ENCODE assay signal across 20 cellular contexts in the genomic region with DNA sequence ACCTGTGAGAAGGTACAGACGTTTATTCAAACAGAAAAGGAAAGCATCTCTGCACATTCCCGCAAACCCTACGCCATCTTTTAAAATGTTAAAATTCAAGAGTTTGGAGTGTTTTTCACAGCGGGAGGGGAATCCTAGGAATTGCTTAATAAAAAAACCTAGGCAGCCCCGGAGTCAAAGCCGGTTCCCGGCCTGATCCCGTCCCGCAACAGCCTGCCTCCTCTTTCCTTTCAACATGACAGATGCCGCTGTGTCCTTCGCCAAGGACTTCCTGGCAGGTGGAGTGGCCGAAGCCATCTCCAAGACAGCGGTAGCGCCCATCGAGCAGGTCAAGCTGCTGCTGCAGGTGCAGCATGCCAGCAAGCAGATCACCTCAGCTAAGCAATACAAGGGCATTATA.
DNase-seq lines count a peak whose midpoint lies in the region; ATAC-seq, FAIRE-seq and TF ChIP-seq lines count a peak whose summit lies in the region.
"Had no signal": no experiment of that assay in that cellular context is flagged by ENCODE, and none has a peak within 500 bp of the region (broad histone marks: within the 10 kb centered on the region; RNA-seq: fewer than 3 reads in every experiment).

No MANE protein-coding gene starts in this region.

- H3K18ac ChIP-seq in H1 (ENCODE audit: extremely low read depth, low read length) (no peak overlapping the region), mesenchymal stem cell (ENCODE audit: low read depth in 1 of 2, low read length in 2 of 2) (no peak overlapping the region)

- no peak overlapping the region for H3K56ac ChIP-seq in H1 (replicated peaks; ENCODE audit: insufficient read length, low read depth, low read length)

- H2AK5ac ChIP-seq in H1 (ENCODE audit: low read depth, low read length) (no peak overlapping the region), mesenchymal stem cell (ENCODE audit: low read length, severe bottlenecking) (no peak overlapping the region)

- H2BK12ac ChIP-seq in H1 (ENCODE audit: low read depth, low read length) (0 out of 2 replicates have a peak overlapping the region, but pooled peaks have one; percentile 4), mesenchymal stem cell (ENCODE audit: low read length in 2 of 2) (no peak overlapping the region)

- H2AFZ ChIP-seq in H1 (ENCODE audit: low read length) (peak overlapping the region; percentile 92), mesenchymal stem cell (ENCODE audit: low read depth, low read length) (no peak overlapping the region)

- 0 out of 2 replicates have a peak overlapping the region, but pooled peaks have one; percentile 5 for H2BK5ac ChIP-seq in H1 (ENCODE audit: low read depth, low read length)
- H2BK5ac ChIP-seq in mesenchymal stem cell (ENCODE audit: low read depth, low read length, poor library complexity, severe bottlenecking): no peak overlapping the region

- H3K36me3 ChIP-seq in H1 (ENCODE audit: control insufficient read depth in 2 of 4, insufficient read depth in 4 of 4, low read length in 3 of 4) (no peaks in the 10 kb centered on the region), kidney (ENCODE audit: control insufficient read depth in 1 of 2, insufficient read depth in 2 of 2, low read length in 2 of 2) (no peaks in the 10 kb centered on the region), mesenchymal stem cell (ENCODE audit: control insufficient read depth in 1 of 2, insufficient read depth in 2 of 2, low read depth in 1 of 2, low read length in 2 of 2) (no peaks in the 10 kb centered on the region)
- H3K36me3 ChIP-seq: HAP-1 had no signal

- H3K9me3 ChIP-seq in right cardiac atrium (ENCODE audit: control insufficient read depth, low read length) (no peaks in the 10 kb centered on the region), H1 (ENCODE audit: insufficient read depth in 2 of 2, low read depth in 1 of 2, low read length in 1 of 2) (no peaks in the 10 kb centered on the region; a peak in 1 of 4 replicates), kidney (ENCODE audit: control insufficient read depth in 1 of 2, low read length in 2 of 2) (peaks cover 0 to 6% of the 10 kb centered on the region in 2 donors), mesenchymal stem cell (ENCODE audit: control insufficient read depth, low read length) (peaks cover 9% of the 10 kb centered on the region)
- H3K9me3 ChIP-seq: HAP-1 had no signal

- TF ChIP-seq POLR2A in H1 (IDR thresholded peaks at IDR 0.05; ENCODE audit: control extremely low read depth in 1 of 2, low read depth in 2 of 2, low read length in 2 of 2): no peak

- TF ChIP-seq CTCF in H1 (IDR thresholded peaks at IDR 0.05; ENCODE audit: control extremely low read depth in 1 of 3, insufficient read depth in 1 of 3, low read depth in 1 of 3, low read length in 3 of 3): no peak
- no peak for TF ChIP-seq CTCF in kidney (IDR thresholded peaks at IDR 0.05; ENCODE audit: borderline replicate concordance, extremely low read depth, insufficient read depth)

- H3K79me1 ChIP-seq in H1 (ENCODE audit: low read depth, low read length) (no peaks in the 10 kb centered on the region), mesenchymal stem cell (replicated peaks; ENCODE audit: low read length, poor library complexity, severe bottlenecking) (no peaks in the 10 kb centered on the region)

- POLR2A ChIA-PET in H1 (lab: Charles Lee; ENCODE audit: partially characterized antibody): no interaction called here

- H3K27ac ChIP-seq in right cardiac atrium (ENCODE audit: low read length) (no peak overlapping the region), H1 (ENCODE audit: low read depth, low read length) (no peak overlapping the region; the same call in 1 of the 2 replicates), kidney (ENCODE audit: low read depth in 2 of 2, low read length in 2 of 2) (no peak overlapping the region), mesenchymal stem cell (ENCODE audit: low read length, poor library complexity, severe bottlenecking) (no peak overlapping the region)

- H3K9ac ChIP-seq in H1 (replicated peaks in 1 of 4; ENCODE audit: extremely low read depth in 1 of 4, low read depth in 3 of 4, low read length in 3 of 4): no peak overlapping the region
- H3K9ac ChIP-seq in kidney (ENCODE audit: low read length in 2 of 2): no peak overlapping the region
- H3K9ac ChIP-seq in mesenchymal stem cell (ENCODE audit: low read length): no peak overlapping the region

- H3K4ac ChIP-seq in H1 (replicated peaks; ENCODE audit: insufficient read length, low read depth, low read length) (no peak overlapping the region), mesenchymal stem cell (ENCODE audit: low read depth in 1 of 2, low read length in 2 of 2) (no peak overlapping the region)

- ATAC-seq in right cardiac atrium: no peak
- no peak for ATAC-seq in Right ventricle myocardium inferior
- no peak for ATAC-seq in HG03139 (IDR thresholded peaks at IDR 0.05; ENCODE audit: unreplicated experiment)

- H4K91ac ChIP-seq in H1 (replicated peaks; ENCODE audit: insufficient read length, low read length): no peak overlapping the region
- H4K91ac ChIP-seq in mesenchymal stem cell (ENCODE audit: low read length): no peak overlapping the region

- H2BK20ac ChIP-seq in H1 (ENCODE audit: low read length): 0 out of 2 replicates have a peak overlapping the region, but pooled peaks have one; percentile 6

- H3K4me3 ChIP-seq in right cardiac atrium (ENCODE audit: low read length): no peak overlapping the region
- H3K4me3 ChIP-seq in H1 (ENCODE audit: extremely low read depth in 1 of 4, insufficient read depth in 2 of 4, low read depth in 3 of 4, low read length in 4 of 4): no peak overlapping the region
- H3K4me3 ChIP-seq in kidney (ENCODE audit: low read length in 2 of 2): no peak overlapping the region
- no peak overlapping the region for H3K4me3 ChIP-seq in mesenchymal stem cell (ENCODE audit: insufficient read depth in 1 of 2, low read depth in 1 of 2, low read length in 2 of 2)
- H3K4me3 ChIP-seq: HAP-1 had no signal

- H3K27me3 ChIP-seq in right cardiac atrium (ENCODE audit: control insufficient read depth, insufficient read depth): no peaks in the 10 kb centered on the region
- H3K27me3 ChIP-seq in H1 (replicated peaks in 1 of 4; ENCODE audit: control insufficient read depth in 3 of 4, extremely low read depth in 1 of 4, insufficient read depth in 3 of 4, low read length in 3 of 4): peaks cover 0 to 1% (median 0%) of the 10 kb centered on the region in 4 experiments; a peak in 1 of 7 replicates
- H3K27me3 ChIP-seq in mesenchymal stem cell (ENCODE audit: control insufficient read depth in 1 of 2, insufficient read depth in 1 of 2, low read length in 2 of 2): no peaks in the 10 kb centered on the region

- no peak overlapping the region for H2BK15ac ChIP-seq in H1 (ENCODE audit: low read length)
- no peak overlapping the region for H2BK15ac ChIP-seq in mesenchymal stem cell (ENCODE audit: low read depth, poor library complexity, severe bottlenecking)

- no peak for TF ChIP-seq EP300 in H1 (IDR thresholded peaks at IDR 0.05; ENCODE audit: borderline replicate concordance in 1 of 2, low read depth in 2 of 2, low read length in 2 of 2)

- no peaks in the 10 kb centered on the region for H3K23me2 ChIP-seq in H1 (ENCODE audit: low read depth, low read length)

- no peak for TF ChIP-seq RAD21 in H1 (IDR thresholded peaks at IDR 0.05 in 1 of 2, conservative IDR thresholded peaks at IDR 0.05 in 1 of 2; ENCODE audit: low read depth in 2 of 2, low read length in 2 of 2)

- FAIRE-seq in H1 (lab: Jason Lieb, UNC): no peak
- no peak for FAIRE-seq in kidney (lab: Jason Lieb, UNC)
- FAIRE-seq: A204.1, HTR-8/SVneo, RCC 7860 had no signal

- peak overlapping the region in 1 of 2 experiments; percentile 5; a peak in 1 of 4 replicates for H3K4me2 ChIP-seq in H1 (ENCODE audit: insufficient read depth in 1 of 2, low read depth in 2 of 2, low read length in 2 of 2)
- H3K4me2 ChIP-seq in mesenchymal stem cell (ENCODE audit: low read length, poor library complexity, severe bottlenecking): no peak overlapping the region

- H2BK120ac ChIP-seq in H1 (replicated peaks; ENCODE audit: low read depth, low read length) (no peak overlapping the region), mesenchymal stem cell (ENCODE audit: low read depth, low read length) (no peak overlapping the region)

- intact Hi-C loops in right cardiac atrium (cut with DNase I) (no loop called here), Right ventricle myocardium inferior (cut with DNase I) (no loop called here), kidney (cut with DNase I) (no loop called here)

- H4K20me1 ChIP-seq in H1 (replicated peaks in 1 of 2; ENCODE audit: control insufficient read depth in 1 of 2, insufficient read depth in 2 of 2, low read length in 2 of 2): no peaks in the 10 kb centered on the region

- H3K14ac ChIP-seq in H1 (ENCODE audit: insufficient read length): no peak overlapping the region
- H3K14ac ChIP-seq in mesenchymal stem cell (ENCODE audit: low read length in 2 of 2): no peak overlapping the region

- H3K23ac ChIP-seq in H1 (ENCODE audit: insufficient read length): no peak overlapping the region
- H3K23ac ChIP-seq in mesenchymal stem cell (ENCODE audit: low read length in 2 of 2): no peak overlapping the region

- H3K4me1 ChIP-seq in right cardiac atrium (ENCODE audit: control insufficient read depth, insufficient read depth, low read length) (no peaks in the 10 kb centered on the region), H1 (replicated peaks in 1 of 4; ENCODE audit: control insufficient read depth in 3 of 4, insufficient read depth in 4 of 4, low read length in 3 of 4) (peaks cover 0 to 2% (median 0%) of the 10 kb centered on the region in 4 experiments; a peak in 1 of 7 replicates), kidney (ENCODE audit: control insufficient read depth in 1 of 2, insufficient read depth in 1 of 2, low read depth in 1 of 2, low read length in 2 of 2) (no peaks in the 10 kb centered on the region), mesenchymal stem cell (ENCODE audit: control insufficient read depth, insufficient read depth, low read depth, low read length) (no peaks in the 10 kb centered on the region)
- H3K4me1 ChIP-seq: HAP-1 had no signal

- H4K8ac ChIP-seq in H1 (ENCODE audit: extremely low read depth, insufficient read depth, low read length): no peak overlapping the region
- no peak overlapping the region for H4K8ac ChIP-seq in mesenchymal stem cell (ENCODE audit: low read length)

- no peak overlapping the region for H4K5ac ChIP-seq in H1 (ENCODE audit: insufficient read length, low read depth, low read length)

- DNase-seq in right cardiac atrium: peak in 2 of 3 donors; percentile 25 to 32
- no peak for DNase-seq in Right ventricle myocardium inferior (ENCODE audit: missing footprints)
- peak in 1 of 2 experiments; percentile 52 for DNase-seq in H1 (ENCODE audit: low read depth in 1 of 2, low spot score in 2 of 2)
- peak; percentile 65 for DNase-seq in kidney
- DNase-seq in mesenchymal stem cell: no peak
- no peak for DNase-seq in activated naive CD4-positive, alpha-beta T cell treated with Interleukin-2 at 50 U/mL for 16 hours
- DNase-seq: DMS79; KG1; NCI-H1105; NCI-H146; NCI-H2029; NCI-H226; NCI-H510A treated with DMSO at 0.1 percent for 48 hours; NCI-H748 treated with DMSO at 0.1 percent for 48 hours; NK-92 treated with Interleukin-12 subunit alpha and Interleukin-12 subunit beta, amount 100 ng/mL, for 24 hours had no signal

- 83% methylated on average over 15 of the region's 15 CpGs for WGBS in right cardiac atrium
- WGBS in H1 (ENCODE audit: extremely low coverage in 1 of 2, insufficient coverage in 1 of 2, insufficient read length in 1 of 2, insufficient replicate concordance in 2 of 2, low coverage in 1 of 2, low lambda C conversion rate in 2 of 2, missing lambda C conversion rate in 1 of 2), 2 experiments: 64% methylated on average over 14 of the region's 15 CpGs; no CpG with 5 or more reads in 1 of the 2 experiments
- 80% methylated on average over 15 of the region's 15 CpGs for WGBS in mesenchymal stem cell

- no peaks in the 10 kb centered on the region for H3K79me2 ChIP-seq in H1 (ENCODE audit: control insufficient read depth in 1 of 2, insufficient read depth in 2 of 2, low read length in 2 of 2)

- CTCF ChIA-PET in H1 (lab: Charles Lee; ENCODE audit: partially characterized antibody): no interaction called here

Comparison
In these comparisons a context has a peak if more than half of its experiments do, and no peak if none do; other contexts are left out.
1. DNase-seq: peak in right cardiac atrium (2 of 3) and kidney (single experiment); none in Right ventricle myocardium inferior (single experiment), mesenchymal stem cell (single experiment) and activated naive CD4-positive, alpha-beta T cell treated with Interleukin-2 at 50 U/mL for 16 hours (single experiment).